ENCODE assay signal across 8 cellular contexts in genomic region chr4:107757860-107758476, GRCh38. TPM values are rescaled to one million over a fixed set of nuclear protein-coding genes. Genes with fewer than 3 reads are reported as not detected.
DNase-seq lines count a peak whose midpoint lies in the region; ATAC-seq and TF ChIP-seq lines count a peak whose summit lies in the region.

No MANE protein-coding gene starts in this region.

- no peaks in the 10 kb centered on the region for H3K9me3 ChIP-seq in upper lobe of left lung

- 45 to 48% methylated on average over 2 of the region's 2 CpGs for WGBS in upper lobe of left lung, 2 donors

- DNase-seq in EH (ENCODE audit: low read depth) (peak; percentile 43), SKM-1 (lab: John Stamatoyannopoulos, UW; ENCODE audit: unreplicated experiment) (peak; percentile 54), glomerular visceral epithelial cell (ENCODE audit: extremely low spot score) (peak; percentile 18), upper lobe of left lung (no peak), occipital lobe (lab: John Stamatoyannopoulos, UW) (no peak)
- DNase-seq in stimulated activated naive CD8-positive, alpha-beta T cell treated with anti-CD3 and anti-CD28 coated beads, Interleukin-15, Interleukin-2, amounts not matched to agents 100 U/mL and 50 U/mL, for 24 hours = no peak
- DNase-seq in activated T-cell treated with anti-CD3 and anti-CD28 coated beads, Interleukin-2, amount 50 U/mL, for 48 hours = no peak

- H3K4me3 ChIP-seq in upper lobe of left lung = no peak overlapping the region

- no peaks in the 10 kb centered on the region for H3K27me3 ChIP-seq in upper lobe of left lung

- TF ChIP-seq POLR2A in upper lobe of left lung (IDR thresholded peaks at IDR 0.05) = no peak

- peak; percentile 61 for ATAC-seq in HG03378 (IDR thresholded peaks at IDR 0.05; ENCODE audit: unreplicated experiment)
- peak in 1 of 2 donors; percentile 74 for ATAC-seq in upper lobe of left lung (ENCODE audit: low FRiP score in 2 of 2)
- no peak for ATAC-seq in stimulated activated naive CD8-positive, alpha-beta T cell treated with anti-CD3 and anti-CD28 coated beads, Interleukin-15, Interleukin-2, amounts not matched to agents 100 U/mL and 50 U/mL, for 24 hours

- H3K36me3 ChIP-seq in upper lobe of left lung = no peaks in the 10 kb centered on the region

- no peak overlapping the region for H3K27ac ChIP-seq in upper lobe of left lung

- no peak for TF ChIP-seq EP300 in upper lobe of left lung (IDR thresholded peaks at IDR 0.05)

- peak; percentile 39 to 65 (median 62) for TF ChIP-seq CTCF in upper lobe of left lung (IDR thresholded peaks at IDR 0.05)

- peaks cover 4 to 6% (median 5%) of the 10 kb centered on the region in 4 donors for H3K4me1 ChIP-seq in upper lobe of left lung

RNA-seq across cellular contexts. Expression of gene PAPSS1, which starts 37.9 kb away (rescaled TPM):
- 10 to 100 TPM; 23.7 to 84.9 (median 55.4) TPM for total RNA-seq in upper lobe of left lung
- total RNA-seq in occipital lobe = 118 TPM

Comparison
In these comparisons a context has a peak if more than half of its experiments do, and no peak if none do; other contexts are left out.
1. DNase-seq: peak in EH (single experiment), SKM-1 (single experiment) and glomerular visceral epithelial cell (single experiment); none in upper lobe of left lung (0 of 2), stimulated activated naive CD8-positive, alpha-beta T cell treated with anti-CD3 and anti-CD28 coated beads, Interleukin-15, Interleukin-2, amounts not matched to agents 100 U/mL and 50 U/mL, for 24 hours (single experiment), occipital lobe (single experiment) and activated T-cell treated with anti-CD3 and anti-CD28 coated beads, Interleukin-2, amount 50 U/mL, for 48 hours (0 of 2).